16 cellular contexts compared by ENCODE assay signal in genomic region chr3:89434621-89435380, GRCh38.
"Had no signal": no experiment of that assay in that cellular context is flagged by ENCODE, and none has a peak within 500 bp of the region (broad histone marks: within the 10 kb centered on the region; RNA-seq: fewer than 3 reads in every experiment).

No MANE protein-coding gene starts in this region.

- H3K4me1 ChIP-seq: lower lobe of right lung, psoas muscle, sigmoid colon, upper lobe of right lung had no signal

- H3K4me3 Mint-ChIP-seq: naive thymus-derived CD4-positive, alpha-beta T cell; stimulated activated naive CD8-positive, alpha-beta T cell treated with anti-CD3 and anti-CD28 coated beads, Interleukin-15, Interleukin-2, amounts not matched to agents 100 ng/mL and 50 ng/mL, for 24 hours had no signal

- H3K4me3 ChIP-seq: lower lobe of right lung, psoas muscle, sigmoid colon, upper lobe of right lung had no signal

- H3K27ac Mint-ChIP-seq: activated naive CD4-positive, alpha-beta T cell treated with anti-CD3 and anti-CD28 coated beads, Interleukin-2, amount 50 U/mL, for 72 hours; naive thymus-derived CD4-positive, alpha-beta T cell; stimulated activated naive CD8-positive, alpha-beta T cell treated with anti-CD3 and anti-CD28 coated beads, Interleukin-15, Interleukin-2, amounts not matched to agents 100 ng/mL and 50 ng/mL, for 24 hours had no signal

- H3K27ac ChIP-seq: lower lobe of right lung, psoas muscle, sigmoid colon, upper lobe of right lung had no signal

- H3K36me3 ChIP-seq: lower lobe of right lung, sigmoid colon, upper lobe of right lung had no signal

- H3K27me3 Mint-ChIP-seq: naive thymus-derived CD4-positive, alpha-beta T cell; stimulated activated naive CD8-positive, alpha-beta T cell treated with anti-CD3 and anti-CD28 coated beads, Interleukin-15, Interleukin-2, amounts not matched to agents 100 ng/mL and 50 ng/mL, for 24 hours had no signal

- H3K27me3 ChIP-seq: sigmoid colon, upper lobe of right lung had no signal

- H3K9me3 ChIP-seq: lower lobe of right lung, psoas muscle, sigmoid colon, upper lobe of right lung had no signal

- H3K36me3 Mint-ChIP-seq: activated naive CD4-positive, alpha-beta T cell treated with anti-CD3 and anti-CD28 coated beads, Interleukin-2, amount 50 U/mL, for 72 hours; naive thymus-derived CD4-positive, alpha-beta T cell had no signal

- H3K4me1 Mint-ChIP-seq: naive thymus-derived CD4-positive, alpha-beta T cell had no signal

- H3K9me3 Mint-ChIP-seq: stimulated activated naive CD8-positive, alpha-beta T cell treated with anti-CD3 and anti-CD28 coated beads, Interleukin-15, Interleukin-2, amounts not matched to agents 100 ng/mL and 50 ng/mL, for 24 hours had no signal

- DNase-seq: activated CD4-positive, alpha-beta T cell treated with anti-CD3 and anti-CD28 coated beads, Interleukin-2, amount 50 U/mL, for 1 hour; activated effector memory CD4-positive, alpha-beta T cell treated with Interleukin-2 at 50 U/mL for 16 hours; activated T-cell treated with anti-CD3 and anti-CD28 coated beads, Interleukin-2, amount 50 U/mL, for 1 hour; central memory CD4-positive, alpha-beta T cell; dermis blood vessel endothelial cell; left cardiac atrium; lower lobe of right lung; naive thymus-derived CD4-positive, alpha-beta T cell; occipital lobe; psoas muscle; sigmoid colon; stimulated activated CD4-positive, alpha-beta T cell treated with anti-CD3 and anti-CD28 coated beads, Interleukin-4, amount 100 ng/mL, for 1 hour; stimulated activated CD8-positive, alpha-beta memory T cell treated with anti-CD3 and anti-CD28 coated beads, Interleukin-4, amount 100 ng/mL, for 48 hours; upper lobe of right lung had no signal
